Comparison of ENCODE assay signal across 34 cellular contexts in the genomic region with DNA sequence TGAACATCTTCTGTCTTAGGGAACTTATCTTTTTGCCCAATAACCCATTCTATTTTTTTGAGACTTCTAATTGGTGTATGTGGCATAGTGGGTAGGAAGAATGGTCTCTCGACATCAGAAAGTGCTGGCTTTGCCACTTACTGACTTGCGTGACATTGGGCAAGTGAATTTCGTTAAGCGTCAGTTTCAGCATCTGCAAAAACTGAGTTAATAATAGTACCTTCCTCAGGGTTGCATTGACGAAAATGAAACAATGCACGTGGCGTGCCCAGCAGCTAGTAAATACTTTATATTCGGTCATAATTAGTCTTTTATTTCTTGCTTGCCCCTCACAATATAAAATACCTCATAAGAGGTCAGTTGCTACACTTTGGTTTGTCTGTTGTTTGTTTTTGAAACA. TPM values are rescaled to one million over a fixed set of nuclear protein-coding genes. Genes with fewer than 3 reads are reported as not detected.
"Had no signal": no experiment of that assay in that cellular context is flagged by ENCODE, and none has a peak within 500 bp of the region (broad histone marks: within the 10 kb centered on the region; RNA-seq: fewer than 3 reads in every experiment).

No MANE protein-coding gene starts in this region.

- H3K9me3 Mint-ChIP-seq: activated B cell treated with CpG ODN at 0.5 μM for 24 hours; activated CD8-positive, alpha-beta T cell treated with anti-CD3 and anti-CD28 coated beads for 36 hours; activated T-cell treated with anti-CD3 and anti-CD28 coated beads, Interleukin-2, amount 50 U/mL, for 4 hours; activated T-helper 17 cell treated with anti-CD3 and anti-CD28 coated beads, Interleukin-2, amount 50 U/mL, for 72 hours; central memory CD8-positive, alpha-beta T cell had no signal

- H3K27ac ChIP-seq: brain microvascular endothelial cell, epithelial cell of prostate, esophagus squamous epithelium, gastroesophageal sphincter, heart right ventricle, hepatocyte, WERI-Rb-1 had no signal

- H2AFZ ChIP-seq: hepatocyte had no signal

- H3K27ac Mint-ChIP-seq: activated B cell treated with CpG ODN at 0.5 μM for 24 hours; activated CD8-positive, alpha-beta T cell treated with anti-CD3 and anti-CD28 coated beads for 36 hours; activated naive CD8-positive, alpha-beta T cell; activated T-helper 17 cell treated with anti-CD3 and anti-CD28 coated beads, Interleukin-2, amount 50 U/mL, for 72 hours had no signal

- H3K4me2 ChIP-seq: hepatocyte had no signal

- H3K4me1 Mint-ChIP-seq: activated B cell treated with CpG ODN at 0.5 μM for 24 hours; activated T-helper 17 cell treated with anti-CD3 and anti-CD28 coated beads, Interleukin-2, amount 50 U/mL, for 72 hours; central memory CD8-positive, alpha-beta T cell had no signal

- H3K9me3 ChIP-seq: esophagus squamous epithelium, gastroesophageal sphincter, heart right ventricle had no signal

- H3K27me3 ChIP-seq: brain microvascular endothelial cell, hepatocyte had no signal

- H3K4me3 ChIP-seq: esophagus squamous epithelium, gastroesophageal sphincter, heart right ventricle, hepatocyte had no signal

- H3K79me2 ChIP-seq: hepatocyte had no signal

- H3K36me3 Mint-ChIP-seq: activated naive CD8-positive, alpha-beta T cell had no signal

- H3K4me3 Mint-ChIP-seq: activated B cell treated with CpG ODN at 0.5 μM for 24 hours; activated CD8-positive, alpha-beta T cell treated with anti-CD3 and anti-CD28 coated beads for 36 hours; activated naive CD8-positive, alpha-beta T cell; activated T-cell treated with anti-CD3 and anti-CD28 coated beads, Interleukin-2, amount 50 U/mL, for 4 hours; activated T-helper 17 cell treated with anti-CD3 and anti-CD28 coated beads, Interleukin-2, amount 50 U/mL, for 72 hours; central memory CD8-positive, alpha-beta T cell had no signal

- H3K36me3 ChIP-seq: esophagus squamous epithelium, gastroesophageal sphincter, heart right ventricle, WERI-Rb-1 had no signal

- FAIRE-seq: astrocyte, bronchial epithelial cell, colon, endometrium, endothelial cell of umbilical vein had no signal

- ATAC-seq: activated CD4-positive, CD25-positive, alpha-beta regulatory T cell treated with anti-CD3 and anti-CD28 coated beads, Interleukin-2, amount 50 U/mL, for 24 hours; activated CD8-positive, alpha-beta T cell treated with anti-CD3 and anti-CD28 coated beads for 36 hours; activated T-cell treated with anti-CD3 and anti-CD28 coated beads, Interleukin-2, amount 50 U/mL, for 4 hours; activated T-helper 17 cell treated with anti-CD3 and anti-CD28 coated beads, Interleukin-2, amount 50 U/mL, for 72 hours; gastroesophageal sphincter; heart right ventricle had no signal

- DNase-seq: activated B cell treated with CpG ODN at 0.5 μM for 24 hours; activated CD4-positive, alpha-beta T cell treated with anti-CD3 and anti-CD28 coated beads for 48 hours; activated CD4-positive, alpha-beta T cell treated with anti-CD3 and anti-CD28 coated beads, Interleukin-2, amount 50 U/mL, for 1 hour; activated CD4-positive, alpha-beta T cell treated with anti-CD3 and anti-CD28 coated beads, Interleukin-2, amount 50 U/mL, for 48 hours; activated CD8-positive, alpha-beta memory T cell treated with anti-CD3 and anti-CD28 coated beads for 24 hours; activated CD8-positive, alpha-beta T cell treated with anti-CD3 and anti-CD28 coated beads for 36 hours; activated effector memory CD4-positive, alpha-beta T cell treated with Interleukin-2 at 50 U/mL for 16 hours; activated gamma-delta T cell treated with Interleukin-2 at 50 U/mL for 16 hours; activated naive CD4-positive, alpha-beta T cell treated with anti-CD3 and anti-CD28 coated beads, Interleukin-2, amount 50 U/mL, for 16 hours; activated naive CD4-positive, alpha-beta T cell treated with Interleukin-2 at 50 U/mL for 16 hours; activated T-cell treated with anti-CD3 and anti-CD28 coated beads, Interleukin-2, amount 50 U/mL, for 4 hours; amniotic stem cell; anterior cingulate cortex; brain microvascular endothelial cell; cortex of kidney; effector CD8-positive, alpha-beta T cell; esophagus squamous epithelium; foreskin melanocyte; heart right ventricle; T1000; WERI-Rb-1 had no signal

RNA-seq across cellular contexts. Expression of a gene that starts 12.5 kb away (rescaled TPM):
- total RNA-seq: activated B cell treated with CpG ODN at 0.5 μM for 24 hours; activated CD8-positive, alpha-beta T cell treated with anti-CD3 and anti-CD28 coated beads for 36 hours; activated T-helper 17 cell treated with anti-CD3 and anti-CD28 coated beads, Interleukin-2, amount 50 U/mL, for 72 hours; bronchial epithelial cell; dermis microvascular lymphatic vessel endothelial cell had no signal
